Comparison of ENCODE assay signal across 4 cellular contexts in the genomic region with DNA sequence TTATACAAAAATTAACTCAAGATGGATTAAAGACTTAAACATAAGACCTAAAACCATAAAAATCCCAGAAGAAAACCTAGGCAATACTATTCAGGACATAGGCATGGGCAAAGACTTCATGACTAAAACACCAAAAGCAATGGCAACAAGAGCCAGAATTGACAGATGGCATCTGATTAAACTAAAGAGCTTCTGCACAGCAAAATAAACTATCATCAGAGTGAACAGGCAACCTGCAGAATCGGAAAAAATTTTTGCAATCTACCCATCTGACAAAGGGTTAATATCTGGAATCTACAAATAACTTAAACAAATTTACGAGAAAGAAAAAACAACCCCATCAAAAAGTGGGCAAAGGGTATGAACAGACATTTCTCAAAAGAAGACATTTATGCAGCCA. TPM values are rescaled to one million over a fixed set of nuclear protein-coding genes. Genes with fewer than 3 reads are reported as not detected.
"Had no signal": no experiment of that assay in that cellular context is flagged by ENCODE, and none has a peak within 500 bp of the region (broad histone marks: within the 10 kb centered on the region; RNA-seq: fewer than 3 reads in every experiment).

No MANE protein-coding gene starts in this region.

RNA-seq across cellular contexts. Expression of a gene that starts 37.1 kb away (rescaled TPM):
- total RNA-seq: LHCN-M2, M059J, MCF 10A, NCI-H460 had no signal
